In genomic region chr2:85178154-85178553, GRCh38 we compare ENCODE assay signal across 14 cellular contexts. TPM values are rescaled to one million over a fixed set of nuclear protein-coding genes. Genes with fewer than 3 reads are reported as not detected.
"Had no signal": no experiment of that assay in that cellular context is flagged by ENCODE, and none has a peak within 500 bp of the region (broad histone marks: within the 10 kb centered on the region; RNA-seq: fewer than 3 reads in every experiment).

No MANE protein-coding gene starts in this region.

- H3K9me3 ChIP-seq: colonic mucosa, esophagus squamous epithelium, tibial artery, vagina had no signal

- H3K4me3 Mint-ChIP-seq: activated CD8-positive, alpha-beta T cell treated with anti-CD3 and anti-CD28 coated beads, Interleukin-2, amount 10 ng/mL, durations not matched to agents 7 days and 5 days; activated naive CD4-positive, alpha-beta T cell treated with anti-CD3 and anti-CD28 coated beads for 36 hours; activated T-helper 17 cell treated with anti-CD3 and anti-CD28 coated beads, Interleukin-2, amount 50 U/mL, for 72 hours; stimulated activated effector memory CD8-positive, alpha-beta T cell treated with anti-CD3 and anti-CD28 coated beads, Interleukin-12 subunit alpha, Interleukin-12 subunit beta, amount 100 ng/mL, for 72 hours had no signal

- H3K36me3 ChIP-seq: colonic mucosa, esophagus squamous epithelium, tibial artery, vagina had no signal

- DNase-seq: activated CD4-positive, alpha-beta T cell treated with anti-CD3 and anti-CD28 coated beads for 1 hour; activated CD8-positive, alpha-beta T cell treated with anti-CD3 and anti-CD28 coated beads, Interleukin-2, amount 10 ng/mL, durations not matched to agents 7 days and 5 days; activated naive CD4-positive, alpha-beta T cell treated with anti-CD3 and anti-CD28 coated beads for 36 hours; caudate nucleus; colonic mucosa; esophagus squamous epithelium; foreskin fibroblast; mammary epithelial cell; right cardiac atrium had no signal

- H3K9me3 Mint-ChIP-seq: activated naive CD4-positive, alpha-beta T cell treated with anti-CD3 and anti-CD28 coated beads for 36 hours; activated T-helper 17 cell treated with anti-CD3 and anti-CD28 coated beads, Interleukin-2, amount 50 U/mL, for 72 hours; stimulated activated effector memory CD8-positive, alpha-beta T cell treated with anti-CD3 and anti-CD28 coated beads, Interleukin-12 subunit alpha, Interleukin-12 subunit beta, amount 100 ng/mL, for 72 hours had no signal

- H3K27ac ChIP-seq: colonic mucosa, esophagus squamous epithelium, tibial artery, vagina had no signal

- H3K4me3 ChIP-seq: colonic mucosa, esophagus squamous epithelium, smooth muscle cell, tibial artery, vagina had no signal

- H3K27ac Mint-ChIP-seq: activated CD8-positive, alpha-beta T cell treated with anti-CD3 and anti-CD28 coated beads, Interleukin-2, amount 10 ng/mL, durations not matched to agents 7 days and 5 days; activated naive CD4-positive, alpha-beta T cell treated with anti-CD3 and anti-CD28 coated beads for 36 hours; activated T-helper 17 cell treated with anti-CD3 and anti-CD28 coated beads, Interleukin-2, amount 50 U/mL, for 72 hours; stimulated activated effector memory CD8-positive, alpha-beta T cell treated with anti-CD3 and anti-CD28 coated beads, Interleukin-12 subunit alpha, Interleukin-12 subunit beta, amount 100 ng/mL, for 72 hours had no signal

- H3K27me3 ChIP-seq: colonic mucosa, esophagus squamous epithelium, tibial artery, vagina had no signal

- H3K4me1 Mint-ChIP-seq: activated T-helper 17 cell treated with anti-CD3 and anti-CD28 coated beads, Interleukin-2, amount 50 U/mL, for 72 hours had no signal

- ATAC-seq: activated CD8-positive, alpha-beta T cell treated with anti-CD3 and anti-CD28 coated beads, Interleukin-2, amount 10 ng/mL, durations not matched to agents 7 days and 5 days; activated T-helper 17 cell treated with anti-CD3 and anti-CD28 coated beads, Interleukin-2, amount 50 U/mL, for 72 hours; right cardiac atrium; stimulated activated effector memory CD8-positive, alpha-beta T cell treated with anti-CD3 and anti-CD28 coated beads, Interleukin-12 subunit alpha, Interleukin-12 subunit beta, amount 100 ng/mL, for 72 hours had no signal

- H3K4me1 ChIP-seq: colonic mucosa had no signal

- H3K36me3 Mint-ChIP-seq: stimulated activated effector memory CD8-positive, alpha-beta T cell treated with anti-CD3 and anti-CD28 coated beads, Interleukin-12 subunit alpha, Interleukin-12 subunit beta, amount 100 ng/mL, for 72 hours had no signal

RNA-seq across cellular contexts. Expression of gene TCF7L1, which starts 45.0 kb away (rescaled TPM):
- total RNA-seq: activated CD8-positive, alpha-beta T cell treated with anti-CD3 and anti-CD28 coated beads, Interleukin-2, amount 10 ng/mL, durations not matched to agents 7 days and 5 days; activated T-helper 17 cell treated with anti-CD3 and anti-CD28 coated beads, Interleukin-2, amount 50 U/mL, for 72 hours had no signal
